10 cellular contexts compared by ENCODE assay signal in genomic region chr14:52312872-52313492, GRCh38. TPM values are rescaled to one million over a fixed set of nuclear protein-coding genes. Genes with fewer than 3 reads are reported as not detected.
A peak's percentile ranks its signal among the peaks of the same experiment; 100 is the strongest.
DNase-seq lines count a peak whose midpoint lies in the region; ATAC-seq and TF ChIP-seq lines count a peak whose summit lies in the region.
"Had no signal": no experiment of that assay in that cellular context is flagged by ENCODE, and none has a peak within 500 bp of the region (broad histone marks: within the 10 kb centered on the region; RNA-seq: fewer than 3 reads in every experiment).

No MANE protein-coding gene starts in this region.

- H3K27ac Mint-ChIP-seq in activated T-cell treated with anti-CD3 and anti-CD28 coated beads, Interleukin-2, amount 50 U/mL, for 72 hours = peak overlapping the region; percentile 92

- H3K4me3 Mint-ChIP-seq in activated T-cell treated with anti-CD3 and anti-CD28 coated beads, Interleukin-2, amount 50 U/mL, for 72 hours = peak overlapping the region; percentile 99 to 100

- H3K9me3 Mint-ChIP-seq in activated T-cell treated with anti-CD3 and anti-CD28 coated beads, Interleukin-2, amount 50 U/mL, for 72 hours = no peaks in the 10 kb centered on the region

- H3K36me3 ChIP-seq in mucosa of stomach (ENCODE audit: control insufficient read depth, insufficient read depth, low read length) (no peaks in the 10 kb centered on the region), upper lobe of right lung (no peaks in the 10 kb centered on the region)

- no peak for TF ChIP-seq CTCF in upper lobe of right lung (IDR thresholded peaks at IDR 0.05)

- ATAC-seq in activated T-cell treated with anti-CD3 and anti-CD28 coated beads, Interleukin-2, amount 50 U/mL, for 72 hours (replicated peaks in 1 of 2) = no peak
- ATAC-seq in upper lobe of right lung (peak; percentile 5), HG02642 (IDR thresholded peaks at IDR 0.05; ENCODE audit: poor library complexity, unreplicated experiment) (no peak)

- peak overlapping the region; percentile 79 for H3K4me3 ChIP-seq in mucosa of stomach (ENCODE audit: low read length)
- peak overlapping the region; percentile 62 for H3K4me3 ChIP-seq in upper lobe of right lung

- no peak for DNase-seq in activated T-cell treated with anti-CD3 and anti-CD28 coated beads, Interleukin-2, amount 50 U/mL, for 72 hours
- DNase-seq in activated T-cell treated with anti-CD3 and anti-CD28 coated beads, Interleukin-2, amount 50 U/mL, for 1 hour = no peak
- peak; percentile 74 for DNase-seq in amniotic epithelial cell (ENCODE audit: low read depth)
- no peak for DNase-seq in upper lobe of right lung
- no peak for DNase-seq in dedifferentiated amniotic fluid mesenchymal stem cell (ENCODE audit: extremely low spot score)
- no peak for DNase-seq in NCI-H345 (lab: John Stamatoyannopoulos, UW)
- DNase-seq: COR-L47 had no signal

- intact Hi-C loops in upper lobe of right lung (cut with DNase I) = no loop called here

- H3K27me3 ChIP-seq in mucosa of stomach (ENCODE audit: control insufficient read depth, insufficient read depth, low read length) (no peaks in the 10 kb centered on the region), upper lobe of right lung (peaks cover 4% of the 10 kb centered on the region)

- H3K9me3 ChIP-seq in mucosa of stomach (ENCODE audit: control insufficient read depth, low read length) = no peaks in the 10 kb centered on the region
- H3K9me3 ChIP-seq in upper lobe of right lung = no peaks in the 10 kb centered on the region

- no peaks in the 10 kb centered on the region for H3K36me3 Mint-ChIP-seq in activated T-cell treated with anti-CD3 and anti-CD28 coated beads, Interleukin-2, amount 50 U/mL, for 72 hours (ENCODE audit: insufficient read depth in 2 of 2)

- peaks cover 72% of the 10 kb centered on the region for H3K4me1 Mint-ChIP-seq in activated T-cell treated with anti-CD3 and anti-CD28 coated beads, Interleukin-2, amount 50 U/mL, for 72 hours (ENCODE audit: low read depth)

- H3K27ac ChIP-seq in upper lobe of right lung = peak overlapping the region; percentile 78

- H3K27me3 Mint-ChIP-seq in activated T-cell treated with anti-CD3 and anti-CD28 coated beads, Interleukin-2, amount 50 U/mL, for 72 hours (ENCODE audit: low read depth) = peaks cover 30% of the 10 kb centered on the region

- peak overlapping the region; percentile 80 for H3K9ac ChIP-seq in mucosa of stomach (ENCODE audit: low read length)

- H3K4me1 ChIP-seq in mucosa of stomach (ENCODE audit: control insufficient read depth, insufficient read depth, low read length) = peaks cover 55% of the 10 kb centered on the region
- H3K4me1 ChIP-seq in upper lobe of right lung = peaks cover 18% of the 10 kb centered on the region

RNA-seq across cellular contexts. Expression of gene PTGER2, which starts 1.1 kb away (rescaled TPM):
- total RNA-seq in activated T-cell treated with anti-CD3 and anti-CD28 coated beads, Interleukin-2, amount 50 U/mL, for 72 hours = 1 to 10 TPM; 6.2 to 9.6 TPM
- 5.3 TPM for total RNA-seq in upper lobe of right lung

RNA-seq across cellular contexts. Expression of gene PTGDR, which starts 45.5 kb away (rescaled TPM):
- total RNA-seq in activated T-cell treated with anti-CD3 and anti-CD28 coated beads, Interleukin-2, amount 50 U/mL, for 72 hours = under 1 TPM; 0.19 to 0.60 TPM
- 1.6 TPM for total RNA-seq in upper lobe of right lung
- total RNA-seq: NCI-H460 had no signal
